Comparison of ENCODE assay signal across 34 cellular contexts in genomic region chrX:43892471-43892870, GRCh38. TPM values are rescaled to one million over a fixed set of nuclear protein-coding genes. Genes with fewer than 3 reads are reported as not detected.
"Had no signal": no experiment of that assay in that cellular context is flagged by ENCODE, and none has a peak within 500 bp of the region (broad histone marks: within the 10 kb centered on the region; RNA-seq: fewer than 3 reads in every experiment).

No MANE protein-coding gene starts in this region.

- H3K4me1 Mint-ChIP-seq: activated CD4-positive, alpha-beta memory T cell treated with anti-CD3 and anti-CD28 coated beads, Interleukin-2, amount 10 ng/mL, durations not matched to agents 7 days and 5 days; activated CD8-positive, alpha-beta memory T cell treated with anti-CD3 and anti-CD28 coated beads, Interleukin-2, amount 10 ng/mL, durations not matched to agents 7 days and 5 days; activated naive CD4-positive, alpha-beta T cell treated with anti-CD3 and anti-CD28 coated beads, Interleukin-2, amount 10 ng/mL, durations not matched to agents 7 days and 5 days; activated naive CD8-positive, alpha-beta T cell treated with anti-CD3 and anti-CD28 coated beads, Interleukin-2, amount 50 U/mL, for 24 hours; central memory CD8-positive, alpha-beta T cell had no signal

- H3K27ac Mint-ChIP-seq: activated CD4-positive, alpha-beta memory T cell treated with anti-CD3 and anti-CD28 coated beads, Interleukin-2, amount 10 ng/mL, durations not matched to agents 7 days and 5 days; activated CD8-positive, alpha-beta memory T cell treated with anti-CD3 and anti-CD28 coated beads, Interleukin-2, amount 10 ng/mL, durations not matched to agents 7 days and 5 days; activated naive CD4-positive, alpha-beta T cell treated with anti-CD3 and anti-CD28 coated beads, Interleukin-2, amount 10 ng/mL, durations not matched to agents 7 days and 5 days; activated naive CD8-positive, alpha-beta T cell; activated naive CD8-positive, alpha-beta T cell treated with anti-CD3 and anti-CD28 coated beads, Interleukin-2, amount 50 U/mL, for 24 hours had no signal

- H3K9me3 Mint-ChIP-seq: activated CD4-positive, alpha-beta memory T cell treated with anti-CD3 and anti-CD28 coated beads, Interleukin-2, amount 10 ng/mL, durations not matched to agents 7 days and 5 days; activated naive CD4-positive, alpha-beta T cell treated with anti-CD3 and anti-CD28 coated beads, Interleukin-2, amount 10 ng/mL, durations not matched to agents 7 days and 5 days; activated naive CD8-positive, alpha-beta T cell treated with anti-CD3 and anti-CD28 coated beads, Interleukin-2, amount 50 U/mL, for 24 hours; central memory CD8-positive, alpha-beta T cell had no signal

- H3K27me3 Mint-ChIP-seq: activated naive CD4-positive, alpha-beta T cell treated with anti-CD3 and anti-CD28 coated beads, Interleukin-2, amount 10 ng/mL, durations not matched to agents 7 days and 5 days; activated naive CD8-positive, alpha-beta T cell; activated naive CD8-positive, alpha-beta T cell treated with anti-CD3 and anti-CD28 coated beads, Interleukin-2, amount 50 U/mL, for 24 hours had no signal

- H3K36me3 Mint-ChIP-seq: activated CD8-positive, alpha-beta memory T cell treated with anti-CD3 and anti-CD28 coated beads, Interleukin-2, amount 10 ng/mL, durations not matched to agents 7 days and 5 days; activated naive CD4-positive, alpha-beta T cell treated with anti-CD3 and anti-CD28 coated beads, Interleukin-2, amount 10 ng/mL, durations not matched to agents 7 days and 5 days; activated naive CD8-positive, alpha-beta T cell had no signal

- DNase-seq: activated CD4-positive, alpha-beta memory T cell treated with anti-CD3 and anti-CD28 coated beads, Interleukin-2, amount 10 ng/mL, durations not matched to agents 7 days and 5 days; activated CD4-positive, alpha-beta T cell treated with anti-CD3 and anti-CD28 coated beads for 1 hour; activated CD4-positive, alpha-beta T cell treated with anti-CD3 and anti-CD28 coated beads for 48 hours; activated CD4-positive, CD25-positive, alpha-beta regulatory T cell; activated CD8-positive, alpha-beta memory T cell treated with anti-CD3 and anti-CD28 coated beads for 24 hours; activated CD8-positive, alpha-beta memory T cell treated with anti-CD3 and anti-CD28 coated beads, Interleukin-2, amount 10 ng/mL, durations not matched to agents 7 days and 5 days; activated CD8-positive, alpha-beta memory T cell treated with anti-CD3 and anti-CD28 coated beads, Interleukin-2, amount 50 U/mL, for 48 hours; activated effector memory CD4-positive, alpha-beta T cell treated with Interleukin-2 at 50 U/mL for 16 hours; activated naive CD4-positive, alpha-beta T cell treated with anti-CD3 and anti-CD28 coated beads, Interleukin-2, amount 10 ng/mL, durations not matched to agents 7 days and 5 days; activated naive CD8-positive, alpha-beta T cell treated with anti-CD3 and anti-CD28 coated beads, Interleukin-2, amount 50 U/mL, for 24 hours; activated T-cell treated with anti-CD3 and anti-CD28 coated beads, Interleukin-2, amount 50 U/mL, for 48 hours; aorta; brain microvascular endothelial cell; NCI-H1048; NCI-H1105 treated with DMSO at 0.1 percent for 48 hours; NCI-H1436; NCI-H1694; NCI-H1930; NCI-H2081 treated with DMSO at 0.1 percent for 48 hours; NCI-H226; NCI-H446 treated with DMSO at 0.1 percent for 48 hours; NCI-H524; NCI-H69; NK-92 treated with Interleukin-12 subunit alpha and Interleukin-12 subunit beta, amount 100 ng/mL, for 24 hours; OCI-M1; Right ventricle myocardium superior; SW 1271; T-helper 1 cell; T-helper 2 cell; T-helper 9 cell; WERI-Rb-1 had no signal

- H3K27ac ChIP-seq: brain microvascular endothelial cell, cardiac muscle cell, WERI-Rb-1 had no signal

- ATAC-seq: activated CD8-positive, alpha-beta memory T cell treated with anti-CD3 and anti-CD28 coated beads, Interleukin-2, amount 10 ng/mL, durations not matched to agents 7 days and 5 days; activated naive CD8-positive, alpha-beta T cell treated with anti-CD3 and anti-CD28 coated beads, Interleukin-2, amount 50 U/mL, for 24 hours had no signal

- H3K4me3 Mint-ChIP-seq: activated CD4-positive, alpha-beta memory T cell treated with anti-CD3 and anti-CD28 coated beads, Interleukin-2, amount 10 ng/mL, durations not matched to agents 7 days and 5 days; activated CD8-positive, alpha-beta memory T cell treated with anti-CD3 and anti-CD28 coated beads, Interleukin-2, amount 10 ng/mL, durations not matched to agents 7 days and 5 days; activated naive CD4-positive, alpha-beta T cell treated with anti-CD3 and anti-CD28 coated beads, Interleukin-2, amount 10 ng/mL, durations not matched to agents 7 days and 5 days; activated naive CD8-positive, alpha-beta T cell; activated naive CD8-positive, alpha-beta T cell treated with anti-CD3 and anti-CD28 coated beads, Interleukin-2, amount 50 U/mL, for 24 hours; central memory CD8-positive, alpha-beta T cell had no signal

- H3K27me3 ChIP-seq: brain microvascular endothelial cell, cardiac muscle cell had no signal

- H3K4me3 ChIP-seq: cardiac muscle cell had no signal

- H3K36me3 ChIP-seq: brain microvascular endothelial cell, cardiac muscle cell, WERI-Rb-1 had no signal

RNA-seq across cellular contexts. Expression of gene MAOB, which starts 10.2 kb away (rescaled TPM):
- total RNA-seq: activated CD4-positive, alpha-beta memory T cell treated with anti-CD3 and anti-CD28 coated beads, Interleukin-2, amount 10 ng/mL, durations not matched to agents 7 days and 5 days; activated CD8-positive, alpha-beta memory T cell treated with anti-CD3 and anti-CD28 coated beads, Interleukin-2, amount 10 ng/mL, durations not matched to agents 7 days and 5 days had no signal
